ENCODE assay signal across 27 cellular contexts in the genomic region with DNA sequence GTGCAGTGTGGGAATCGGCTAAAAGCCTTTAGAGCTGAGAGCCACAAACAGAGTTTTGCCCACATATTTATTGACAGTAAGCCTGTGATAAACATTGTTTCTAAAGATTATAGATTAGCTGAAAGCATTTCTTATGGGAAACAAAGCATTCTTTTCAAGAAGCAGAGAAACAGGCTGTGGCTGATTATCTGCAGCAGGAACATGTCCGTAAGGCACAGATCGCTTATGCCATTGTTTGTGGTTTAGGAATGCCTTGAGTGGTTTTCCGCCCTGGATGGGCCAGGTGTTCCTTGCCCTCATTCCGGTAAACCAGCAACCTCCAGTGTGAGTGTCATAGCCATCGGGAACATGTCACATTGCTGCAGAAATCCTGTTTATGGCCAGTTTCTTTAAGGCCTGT.
"Had no signal": no experiment of that assay in that cellular context is flagged by ENCODE, and none has a peak within 500 bp of the region (broad histone marks: within the 10 kb centered on the region; RNA-seq: fewer than 3 reads in every experiment).

No MANE protein-coding gene starts in this region.

- H3K27me3 ChIP-seq: colonic mucosa, dorsolateral prefrontal cortex, esophagus muscularis mucosa, esophagus squamous epithelium, foreskin keratinocyte, gastrocnemius medialis, gastroesophageal sphincter, heart left ventricle had no signal

- H3K36me3 ChIP-seq: colonic mucosa, gastrocnemius medialis had no signal

- H3K9me3 ChIP-seq: colonic mucosa, esophagus muscularis mucosa, esophagus squamous epithelium, gastrocnemius medialis, gastroesophageal sphincter, heart left ventricle had no signal

- ATAC-seq: effector memory CD8-positive, alpha-beta T cell; esophagus mucosa; foreskin keratinocyte; gastrocnemius medialis; gastroesophageal sphincter; heart left ventricle had no signal

- H3K27ac ChIP-seq: colonic mucosa, coronary artery, dorsolateral prefrontal cortex, epithelial cell of prostate, esophagus muscularis mucosa, esophagus squamous epithelium, foreskin keratinocyte, gastrocnemius medialis, gastroesophageal sphincter, heart left ventricle had no signal

- FAIRE-seq: colon, endometrium, endothelial cell of umbilical vein, frontal cortex had no signal

- DNase-seq: colonic mucosa; cortex of kidney; dermis blood vessel endothelial cell; dorsolateral prefrontal cortex; effector CD4-positive, alpha-beta T cell; effector CD8-positive, alpha-beta T cell; effector memory CD4-positive, alpha-beta T cell; effector memory CD8-positive, alpha-beta T cell; endodermal cell; erythroblast; esophagus squamous epithelium; foreskin fibroblast; foreskin keratinocyte; foreskin melanocyte; gastrocnemius medialis; glutamatergic neuron; head of caudate nucleus; heart left ventricle had no signal

- H3K4me1 ChIP-seq: colonic mucosa, esophagus muscularis mucosa, foreskin keratinocyte, gastrocnemius medialis, gastroesophageal sphincter, heart left ventricle had no signal

- H3K4me3 ChIP-seq: colonic mucosa, coronary artery, dorsolateral prefrontal cortex, esophagus muscularis mucosa, esophagus squamous epithelium, gastrocnemius medialis, gastroesophageal sphincter, heart left ventricle had no signal
